ENCODE assay signal across 17 cellular contexts in the genomic region with DNA sequence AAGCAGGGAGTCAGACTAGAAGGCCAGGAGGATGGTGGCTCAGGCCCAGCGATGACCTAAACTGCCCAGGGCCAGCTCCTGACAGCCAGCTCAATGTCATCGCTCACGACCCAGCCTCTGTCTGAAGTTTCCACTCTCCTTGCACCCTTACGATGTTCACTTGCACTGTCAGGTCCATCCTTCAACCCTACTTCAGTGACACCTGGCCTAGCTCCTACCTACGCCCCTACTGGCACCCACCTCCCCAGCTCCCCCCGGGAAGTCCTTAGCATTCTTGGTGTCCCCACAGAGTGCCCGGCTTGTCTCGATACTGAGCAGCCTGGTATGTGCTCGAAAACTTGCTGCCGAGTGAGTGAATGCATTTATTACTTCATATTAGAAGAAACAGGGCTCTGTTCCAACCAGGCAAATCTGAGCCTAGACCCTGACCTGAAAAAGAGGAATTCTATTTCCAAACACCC. TPM values are rescaled to one million over a fixed set of nuclear protein-coding genes. Genes with fewer than 3 reads are reported as not detected.
DNase-seq lines count a peak whose midpoint lies in the region; ATAC-seq and TF ChIP-seq lines count a peak whose summit lies in the region.
"Had no signal": no experiment of that assay in that cellular context is flagged by ENCODE, and none has a peak within 500 bp of the region (broad histone marks: within the 10 kb centered on the region; RNA-seq: fewer than 3 reads in every experiment).

No MANE protein-coding gene starts in this region.

- H3K27ac Mint-ChIP-seq in brain = peak overlapping the region; percentile 0 to 94 (median 72)
- H3K27ac Mint-ChIP-seq in activated T-cell treated with anti-CD3 and anti-CD28 coated beads, Interleukin-2, amount 50 U/mL, for 72 hours = no peak overlapping the region

- WGBS in right cardiac atrium = 46% methylated on average over 10 of the region's 10 CpGs

- POLR2A ChIA-PET in GM10248 (lab: Yijun Ruan, JAX) = no interaction called here

- no peaks in the 10 kb centered on the region for H3K36me3 ChIP-seq in upper lobe of right lung
- H3K36me3 ChIP-seq: neutrophil had no signal

- H3K27me3 ChIP-seq in right cardiac atrium (ENCODE audit: control insufficient read depth, insufficient read depth) = no peaks in the 10 kb centered on the region
- H3K27me3 ChIP-seq in upper lobe of right lung = no peaks in the 10 kb centered on the region
- H3K27me3 ChIP-seq: neutrophil had no signal

- peaks cover 14% of the 10 kb centered on the region for H3K4me1 Mint-ChIP-seq in brain
- H3K4me1 Mint-ChIP-seq in activated T-cell treated with anti-CD3 and anti-CD28 coated beads, Interleukin-2, amount 50 U/mL, for 72 hours (ENCODE audit: low read depth) = no peaks in the 10 kb centered on the region

- H3K4me1 ChIP-seq in right cardiac atrium (ENCODE audit: control insufficient read depth, insufficient read depth, low read length) (peaks cover 8% of the 10 kb centered on the region), upper lobe of right lung (no peaks in the 10 kb centered on the region)

- ATAC-seq in right cardiac atrium (peak; percentile 81 to 84), upper lobe of right lung (peak; percentile 34), GM21717 (IDR thresholded peaks at IDR 0.05; ENCODE audit: unreplicated experiment) (no peak)
- ATAC-seq in activated T-cell treated with anti-CD3 and anti-CD28 coated beads, Interleukin-2, amount 50 U/mL, for 72 hours (replicated peaks in 1 of 2) = no peak

- H3K27ac ChIP-seq in right cardiac atrium (ENCODE audit: low read length) = peak overlapping the region; percentile 97
- H3K27ac ChIP-seq in upper lobe of right lung = no peak overlapping the region
- H3K27ac ChIP-seq: neutrophil had no signal

- H3K9me3 ChIP-seq in right cardiac atrium (ENCODE audit: control insufficient read depth, low read length) = no peaks in the 10 kb centered on the region
- H3K9me3 ChIP-seq in upper lobe of right lung = no peaks in the 10 kb centered on the region
- H3K9me3 ChIP-seq: neutrophil had no signal

- CTCF ChIA-PET in GM10248 (lab: Yijun Ruan, JAX) = no interaction called here

- DNase-seq in right cardiac atrium (peak; percentile 76 to 86 (median 84)), putamen (ENCODE audit: low spot score) (peak; percentile 16), upper lobe of right lung (peak; percentile 30), GM10248 (ENCODE audit: extremely low spot score) (no peak), HK-2 (ENCODE audit: unreplicated experiment) (no peak)
- no peak for DNase-seq in activated T-cell treated with anti-CD3 and anti-CD28 coated beads, Interleukin-2, amount 50 U/mL, for 72 hours
- DNase-seq: activated CD4-positive, alpha-beta T cell treated with anti-CD3 and anti-CD28 coated beads for 4 hours; activated effector memory CD4-positive, alpha-beta T cell treated with anti-CD3 and anti-CD28 coated beads, Interleukin-2, amount 50 U/mL, for 16 hours; NCI-H1436 treated with DMSO at 0.1 percent for 48 hours; NCI-H748 treated with DMSO at 0.1 percent for 48 hours; stimulated activated CD4-positive, alpha-beta T cell treated with anti-CD3 and anti-CD28 coated beads, Interleukin-4, amount 100 ng/mL, for 1 hour had no signal

- H3K4me3 ChIP-seq in right cardiac atrium (ENCODE audit: low read length) (no peak overlapping the region), upper lobe of right lung (no peak overlapping the region)
- H3K4me3 ChIP-seq: skin epidermis had no signal

- peak overlapping the region in 2 of 5 experiments; percentile 13 to 64 for H3K4me3 Mint-ChIP-seq in brain
- no peak overlapping the region for H3K4me3 Mint-ChIP-seq in activated T-cell treated with anti-CD3 and anti-CD28 coated beads, Interleukin-2, amount 50 U/mL, for 72 hours

- no peaks in the 10 kb centered on the region for H3K36me3 Mint-ChIP-seq in brain
- H3K36me3 Mint-ChIP-seq in activated T-cell treated with anti-CD3 and anti-CD28 coated beads, Interleukin-2, amount 50 U/mL, for 72 hours (ENCODE audit: insufficient read depth in 2 of 2) = no peaks in the 10 kb centered on the region

- intact Hi-C loops in right cardiac atrium (cut with DNase I) (no loop called here), upper lobe of right lung (cut with DNase I) (no loop called here)

- peaks cover 6% of the 10 kb centered on the region for H3K27me3 Mint-ChIP-seq in brain
- peaks cover 6% of the 10 kb centered on the region for H3K27me3 Mint-ChIP-seq in activated T-cell treated with anti-CD3 and anti-CD28 coated beads, Interleukin-2, amount 50 U/mL, for 72 hours (ENCODE audit: low read depth)

- peaks cover 0 to 3% (median 0%) of the 10 kb centered on the region in 5 experiments for H3K9me3 Mint-ChIP-seq in brain
- no peaks in the 10 kb centered on the region for H3K9me3 Mint-ChIP-seq in activated T-cell treated with anti-CD3 and anti-CD28 coated beads, Interleukin-2, amount 50 U/mL, for 72 hours

- TF ChIP-seq CTCF in brain (conservative IDR thresholded peaks at IDR 0.05) (no peak), upper lobe of right lung (IDR thresholded peaks at IDR 0.05) (no peak), GM10248 (IDR thresholded peaks at IDR 0.05; ENCODE audit: control extremely low read depth, extremely low read depth, low read depth, missing control alignments) (no peak)

RNA-seq across cellular contexts. Expression of a gene that starts 29.7 kb away (rescaled TPM):
- polyA plus RNA-seq in brain (ENCODE audit: insufficient read depth, low read depth, low replicate concordance) (0.24 TPM), right cardiac atrium (0.36 TPM)
- total RNA-seq in right cardiac atrium (1 to 10 TPM in 1 of 4 donors, under 1 TPM in 3; 0.23 to 3.9 (median 0.33) TPM), upper lobe of right lung (0.17 TPM)
- not detected for total RNA-seq in activated T-cell treated with anti-CD3 and anti-CD28 coated beads, Interleukin-2, amount 50 U/mL, for 72 hours
- total RNA-seq: Daoy had no signal
- polyA plus RNA-seq: keratinocyte had no signal

RNA-seq across cellular contexts. Expression of a gene that starts 40.2 kb away (rescaled TPM):
- 14.9 TPM for polyA plus RNA-seq in brain (ENCODE audit: insufficient read depth, low read depth, low replicate concordance)
- total RNA-seq in right cardiac atrium = 10 to 100 TPM; 12.6 to 24.1 (median 16.7) TPM
- polyA plus RNA-seq in right cardiac atrium = 11.7 TPM
- 47.0 TPM for total RNA-seq in upper lobe of right lung
- total RNA-seq in activated T-cell treated with anti-CD3 and anti-CD28 coated beads, Interleukin-2, amount 50 U/mL, for 72 hours = not detected

Comparison
In these comparisons a context has a peak if more than half of its experiments do, and no peak if none do; other contexts are left out.
1. ATAC-seq: peak in right cardiac atrium (2 of 2) and upper lobe of right lung (single experiment); none in GM21717 (single experiment) and activated T-cell treated with anti-CD3 and anti-CD28 coated beads, Interleukin-2, amount 50 U/mL, for 72 hours (0 of 2).
2. DNase-seq: peak in right cardiac atrium (3 of 3), putamen (single experiment) and upper lobe of right lung (single experiment); none in GM10248 (single experiment), activated T-cell treated with anti-CD3 and anti-CD28 coated beads, Interleukin-2, amount 50 U/mL, for 72 hours (0 of 2) and HK-2 (single experiment).
3. RNA of a gene that starts 40.2 kb away (total RNA-seq): 47.0 TPM in upper lobe of right lung (single experiment) and 12.6 to 24.1 TPM in right cardiac atrium; not detected in activated T-cell treated with anti-CD3 and anti-CD28 coated beads, Interleukin-2, amount 50 U/mL, for 72 hours; every median in the first group is over 10 times any median in the second.